ENCODE assay signal across 8 cellular contexts in genomic region chr9:17134396-17134842, GRCh38. TPM values are rescaled to one million over a fixed set of nuclear protein-coding genes. Genes with fewer than 3 reads are reported as not detected.
DNase-seq lines count a peak whose midpoint lies in the region; ATAC-seq lines count a peak whose summit lies in the region.

No MANE protein-coding gene starts in this region.

- H3K27ac ChIP-seq in iPS-18a (ENCODE audit: low read length), result no peak overlapping the region

- H3K36me3 Mint-ChIP-seq in activated naive CD4-positive, alpha-beta T cell treated with anti-CD3 and anti-CD28 coated beads for 36 hours (ENCODE audit: low read depth), result peaks cover 2% of the 10 kb centered on the region
- peaks cover 4% of the 10 kb centered on the region for H3K36me3 Mint-ChIP-seq in activated naive CD8-positive, alpha-beta T cell treated with anti-CD3 and anti-CD28 coated beads for 36 hours
- no peaks in the 10 kb centered on the region for H3K36me3 Mint-ChIP-seq in stimulated activated memory B cell treated with anti-CD40 and anti-IgM and Interleukin-4, amounts not matched to agents 10 μg/mL and 1 μg/mL and 100 μg/mL, for 72 hours

- peak overlapping the region; percentile 85 for H3K9ac ChIP-seq in iPS-18a (ENCODE audit: low read length)

- H3K27ac Mint-ChIP-seq in activated naive CD4-positive, alpha-beta T cell treated with anti-CD3 and anti-CD28 coated beads for 36 hours, result no peak overlapping the region
- H3K27ac Mint-ChIP-seq in activated naive CD8-positive, alpha-beta T cell treated with anti-CD3 and anti-CD28 coated beads for 36 hours, result no peak overlapping the region
- peak overlapping the region; percentile 50 for H3K27ac Mint-ChIP-seq in stimulated activated memory B cell treated with anti-CD40 and anti-IgM and Interleukin-4, amounts not matched to agents 10 μg/mL and 1 μg/mL and 100 μg/mL, for 72 hours

- H3K4me3 ChIP-seq in iPS-18a (ENCODE audit: low read length), result peak overlapping the region; percentile 68

- peak overlapping the region; percentile 44 for H3K4me3 Mint-ChIP-seq in activated naive CD4-positive, alpha-beta T cell treated with anti-CD3 and anti-CD28 coated beads for 36 hours
- peak overlapping the region; percentile 60 for H3K4me3 Mint-ChIP-seq in activated naive CD8-positive, alpha-beta T cell treated with anti-CD3 and anti-CD28 coated beads for 36 hours
- H3K4me3 Mint-ChIP-seq in stimulated activated memory B cell treated with anti-CD40 and anti-IgM and Interleukin-4, amounts not matched to agents 10 μg/mL and 1 μg/mL and 100 μg/mL, for 72 hours, result peak overlapping the region; percentile 76

- DNase-seq in activated naive CD4-positive, alpha-beta T cell treated with anti-CD3 and anti-CD28 coated beads for 36 hours, result no peak
- DNase-seq in activated naive CD4-positive, alpha-beta T cell (lab: John Stamatoyannopoulos, UW), result no peak
- DNase-seq in activated naive CD8-positive, alpha-beta T cell treated with anti-CD3 and anti-CD28 coated beads for 36 hours, result no peak
- DNase-seq in GM19240 (ENCODE audit: insufficient read length, low spot score), result no peak
- DNase-seq in cerebellum (ENCODE audit: low spot score), result no peak

- no peaks in the 10 kb centered on the region for H3K36me3 ChIP-seq in iPS-18a (ENCODE audit: control insufficient read depth, low read depth, low read length)

- CTCF ChIA-PET in activated naive CD4-positive, alpha-beta T cell treated with anti-CD3 and anti-CD28 coated beads for 36 hours (lab: Charles Lee), result no interaction called here

- H3K27me3 Mint-ChIP-seq in activated naive CD4-positive, alpha-beta T cell treated with anti-CD3 and anti-CD28 coated beads for 36 hours (ENCODE audit: low read depth), result peaks cover 35% of the 10 kb centered on the region
- peaks cover 60% of the 10 kb centered on the region for H3K27me3 Mint-ChIP-seq in activated naive CD8-positive, alpha-beta T cell treated with anti-CD3 and anti-CD28 coated beads for 36 hours
- H3K27me3 Mint-ChIP-seq in stimulated activated memory B cell treated with anti-CD40 and anti-IgM and Interleukin-4, amounts not matched to agents 10 μg/mL and 1 μg/mL and 100 μg/mL, for 72 hours, result peaks cover 30% of the 10 kb centered on the region

- intact Hi-C loops in activated naive CD4-positive, alpha-beta T cell treated with anti-CD3 and anti-CD28 coated beads for 36 hours (cut with micrococcal nuclease), result no loop called here

- peaks cover 11% of the 10 kb centered on the region for H3K4me1 Mint-ChIP-seq in activated naive CD4-positive, alpha-beta T cell treated with anti-CD3 and anti-CD28 coated beads for 36 hours (ENCODE audit: low read depth)
- peaks cover 8% of the 10 kb centered on the region for H3K4me1 Mint-ChIP-seq in activated naive CD8-positive, alpha-beta T cell treated with anti-CD3 and anti-CD28 coated beads for 36 hours
- H3K4me1 Mint-ChIP-seq in stimulated activated memory B cell treated with anti-CD40 and anti-IgM and Interleukin-4, amounts not matched to agents 10 μg/mL and 1 μg/mL and 100 μg/mL, for 72 hours, result peaks cover 15% of the 10 kb centered on the region

- H3K27me3 ChIP-seq in iPS-18a (ENCODE audit: control insufficient read depth, insufficient read depth, low read length), result peaks cover 11% of the 10 kb centered on the region

- ATAC-seq in stimulated activated memory B cell treated with anti-CD40 and anti-IgM and Interleukin-4, amounts not matched to agents 10 μg/mL and 1 μg/mL and 100 μg/mL, for 72 hours, result peak; percentile 4
- ATAC-seq in HG02588 (IDR thresholded peaks at IDR 0.05; ENCODE audit: unreplicated experiment), result no peak

- H3K9me3 ChIP-seq in iPS-18a (ENCODE audit: control insufficient read depth, low read depth, low read length), result no peaks in the 10 kb centered on the region

- no peaks in the 10 kb centered on the region for H3K9me3 Mint-ChIP-seq in activated naive CD4-positive, alpha-beta T cell treated with anti-CD3 and anti-CD28 coated beads for 36 hours
- peaks cover 2% of the 10 kb centered on the region for H3K9me3 Mint-ChIP-seq in activated naive CD8-positive, alpha-beta T cell treated with anti-CD3 and anti-CD28 coated beads for 36 hours
- H3K9me3 Mint-ChIP-seq in stimulated activated memory B cell treated with anti-CD40 and anti-IgM and Interleukin-4, amounts not matched to agents 10 μg/mL and 1 μg/mL and 100 μg/mL, for 72 hours, result no peaks in the 10 kb centered on the region

- H3K4me1 ChIP-seq in iPS-18a (ENCODE audit: control insufficient read depth, low read depth, low read length), result peaks cover 4% of the 10 kb centered on the region

RNA-seq across cellular contexts. Expression of gene CNTLN, which starts 0.4 kb away (rescaled TPM):
- total RNA-seq in activated naive CD4-positive, alpha-beta T cell treated with anti-CD3 and anti-CD28 coated beads for 36 hours, result under 1 TPM; 0.10 to 0.25 TPM
- total RNA-seq in activated naive CD8-positive, alpha-beta T cell treated with anti-CD3 and anti-CD28 coated beads for 36 hours, result under 1 TPM; 0.60 to 0.68 TPM
- total RNA-seq in cerebellum, result 28.9 TPM

Comparison
In these comparisons a context has a peak if more than half of its experiments do, and no peak if none do; other contexts are left out.
1. RNA of gene CNTLN, which starts 0.4 kb away (total RNA-seq): 28.9 TPM in cerebellum (single experiment); 0.60 to 0.68 TPM in activated naive CD8-positive, alpha-beta T cell treated with anti-CD3 and anti-CD28 coated beads for 36 hours and 0.10 to 0.25 TPM in activated naive CD4-positive, alpha-beta T cell treated with anti-CD3 and anti-CD28 coated beads for 36 hours; every median in the first group is over 10 times any median in the second.
2. Peak in every context shown above with its lines, with median percentiles within 50 percentile points of each other: H3K4me3 Mint-ChIP-seq.